20 cellular contexts compared by ENCODE assay signal in genomic region chr9:36969216-36969771, GRCh38.
A peak's percentile ranks its signal among the peaks of the same experiment; 100 is the strongest.
DNase-seq lines count a peak whose midpoint lies in the region; ATAC-seq, FAIRE-seq and TF ChIP-seq lines count a peak whose summit lies in the region.
"Had no signal": no experiment of that assay in that cellular context is flagged by ENCODE, and none has a peak within 500 bp of the region (broad histone marks: within the 10 kb centered on the region; RNA-seq: fewer than 3 reads in every experiment).

No MANE protein-coding gene starts in this region.

- H3K36me3 ChIP-seq in HepG2 (replicated peaks in 1 of 2; ENCODE audit: control insufficient read depth in 1 of 2, insufficient read depth in 2 of 2, low read length in 2 of 2) = no peaks in the 10 kb centered on the region
- H3K36me3 ChIP-seq: gastroesophageal sphincter, lower lobe of right lung, Peyer's patch had no signal

- no peaks in the 10 kb centered on the region for H3K9me3 ChIP-seq in HepG2 (ENCODE audit: low read length)
- H3K9me3 ChIP-seq: gastroesophageal sphincter, lower lobe of right lung, Peyer's patch had no signal

- H3K36me3 Mint-ChIP-seq in stimulated activated naive CD8-positive, alpha-beta T cell treated with anti-CD3 and anti-CD28 coated beads, Interleukin-15, Interleukin-2, amounts not matched to agents 100 ng/mL and 50 ng/mL, for 24 hours (ENCODE audit: low read depth) = no peaks in the 10 kb centered on the region
- no peaks in the 10 kb centered on the region for H3K36me3 Mint-ChIP-seq in WTC11
- H3K36me3 Mint-ChIP-seq: activated naive CD8-positive, alpha-beta T cell treated with anti-CD3 and anti-CD28 coated beads, Interleukin-2, amount 10 ng/mL, durations not matched to agents 7 days and 5 days had no signal

- H4K20me1 ChIP-seq in HepG2 (ENCODE audit: insufficient read depth, low read length) = no peaks in the 10 kb centered on the region

- CTCF ChIA-PET in WTC11 (lab: Charles Lee) = interaction anchor here (0.5 to 4.9 kb wide), 30 partner anchors 10 to 442 kb away, joined by 3 to 37 read pairs (median 4); no protein-coding TSS in a partner anchor
- CTCF ChIA-PET in HepG2 (lab: Yijun Ruan, JAX; ENCODE audit: low intra/inter-chr PET ratio, low total read pairs) = no interaction called here

- 39% methylated on average over 2 of the region's 11 CpGs for whole genome bisulfite sequencing in HepG2 (ENCODE audit: low lambda C conversion rate)

- H3K79me2 ChIP-seq in HepG2 (ENCODE audit: insufficient read depth, low read length) = no peaks in the 10 kb centered on the region

- POLR2A ChIA-PET in WTC11 (lab: Charles Lee) = no interaction called here
- POLR2A ChIA-PET in HepG2 (lab: Yijun Ruan, JAX) = no interaction called here

- no peak overlapping the region for H3K9ac ChIP-seq in HepG2 (ENCODE audit: insufficient read depth, low read depth, low read length)

- no peak for ATAC-seq in stimulated activated naive CD8-positive, alpha-beta T cell treated with anti-CD3 and anti-CD28 coated beads, Interleukin-15, amount 100 ng/mL, for 72 hours
- ATAC-seq in WTC11 (peak; percentile 89), HepG2 (peak; percentile 86), omental fat pad (ENCODE audit: low FRiP score) (no peak)
- ATAC-seq: gastroesophageal sphincter, lower lobe of right lung had no signal

- BruUV-seq in HepG2 (replicated peaks; lab: Mats Ljungman, UMichigan) = no TSS peak

- intact Hi-C loops in HepG2 (cut with micrococcal nuclease; ENCODE audit: unreplicated experiment) = no loop called here

- H3K4me3 ChIP-seq in HepG2 (replicated peaks in 1 of 3; ENCODE audit: insufficient read depth in 1 of 3, low read depth in 2 of 3, low read length in 3 of 3) = peak overlapping the region in 1 of 3 experiments; percentile 38; a peak in 1 of 6 replicates
- H3K4me3 ChIP-seq: gastroesophageal sphincter, lower lobe of right lung, Peyer's patch, SK-N-MC had no signal

- no peaks in the 10 kb centered on the region for H3K9me3 Mint-ChIP-seq in stimulated activated naive CD8-positive, alpha-beta T cell treated with anti-CD3 and anti-CD28 coated beads, Interleukin-15, Interleukin-2, amounts not matched to agents 100 ng/mL and 50 ng/mL, for 24 hours
- H3K9me3 Mint-ChIP-seq in stimulated activated naive CD8-positive, alpha-beta T cell treated with anti-CD3 and anti-CD28 coated beads, Interleukin-15, amount 100 ng/mL, for 72 hours = no peaks in the 10 kb centered on the region
- H3K9me3 Mint-ChIP-seq in WTC11 = no peaks in the 10 kb centered on the region
- H3K9me3 Mint-ChIP-seq: activated CD4-positive, alpha-beta T cell treated with anti-CD3 and anti-CD28 coated beads, Interleukin-2, amount 10 ng/mL, durations not matched to agents 24 days and 14 days; activated naive CD8-positive, alpha-beta T cell treated with anti-CD3 and anti-CD28 coated beads, Interleukin-2, amount 10 ng/mL, durations not matched to agents 7 days and 5 days; CD4-positive, alpha-beta T cell had no signal

- H3K27me3 Mint-ChIP-seq in stimulated activated naive CD8-positive, alpha-beta T cell treated with anti-CD3 and anti-CD28 coated beads, Interleukin-15, Interleukin-2, amounts not matched to agents 100 ng/mL and 50 ng/mL, for 24 hours = no peaks in the 10 kb centered on the region
- H3K27me3 Mint-ChIP-seq in stimulated activated naive CD8-positive, alpha-beta T cell treated with anti-CD3 and anti-CD28 coated beads, Interleukin-15, amount 100 ng/mL, for 72 hours = peaks cover 19% of the 10 kb centered on the region
- no peaks in the 10 kb centered on the region for H3K27me3 Mint-ChIP-seq in WTC11 (ENCODE audit: low read depth)
- H3K27me3 Mint-ChIP-seq: activated CD4-positive, alpha-beta T cell treated with anti-CD3 and anti-CD28 coated beads, Interleukin-2, amount 10 ng/mL, durations not matched to agents 24 days and 14 days had no signal

- no peak for TF ChIP-seq POLR2A in HepG2 (IDR thresholded peaks at IDR 0.05; ENCODE audit: insufficient read depth in 1 of 2, low read depth in 2 of 2, low read length in 2 of 2)

- no peak for DNase-seq in stimulated activated naive CD8-positive, alpha-beta T cell treated with anti-CD3 and anti-CD28 coated beads, Interleukin-15, amount 100 ng/mL, for 72 hours
- DNase-seq in WTC11 (ENCODE audit: low spot score) (peak; percentile 63), HepG2 (ENCODE audit: low spot score) (peak; percentile 29), omental fat pad (ENCODE audit: low spot score) (no peak), DMS79 treated with DMSO at 0.1 percent for 48 hours (lab: John Stamatoyannopoulos, UW) (no peak), foreskin melanocyte (no peak)
- DNase-seq in activated T-cell treated with anti-CD3 and anti-CD28 coated beads, Interleukin-2, amount 50 U/mL, for 1 hour = no peak
- DNase-seq: activated CD4-positive, alpha-beta T cell treated with anti-CD3 and anti-CD28 coated beads, Interleukin-2, amount 10 ng/mL, durations not matched to agents 24 days and 14 days; activated naive CD8-positive, alpha-beta T cell treated with anti-CD3 and anti-CD28 coated beads, Interleukin-2, amount 10 ng/mL, durations not matched to agents 7 days and 5 days; CD4-positive, alpha-beta T cell; dermis blood vessel endothelial cell; DND-41; lower lobe of right lung; NCI-H1436; NCI-H82; Peyer's patch; trophoblast cell had no signal

- peak overlapping the region; percentile 16 for H3K27ac Mint-ChIP-seq in stimulated activated naive CD8-positive, alpha-beta T cell treated with anti-CD3 and anti-CD28 coated beads, Interleukin-15, Interleukin-2, amounts not matched to agents 100 ng/mL and 50 ng/mL, for 24 hours
- no peak overlapping the region for H3K27ac Mint-ChIP-seq in stimulated activated naive CD8-positive, alpha-beta T cell treated with anti-CD3 and anti-CD28 coated beads, Interleukin-15, amount 100 ng/mL, for 72 hours
- H3K27ac Mint-ChIP-seq in WTC11 = no peak overlapping the region
- H3K27ac Mint-ChIP-seq: activated CD4-positive, alpha-beta T cell treated with anti-CD3 and anti-CD28 coated beads, Interleukin-2, amount 10 ng/mL, durations not matched to agents 24 days and 14 days; activated naive CD8-positive, alpha-beta T cell treated with anti-CD3 and anti-CD28 coated beads, Interleukin-2, amount 10 ng/mL, durations not matched to agents 7 days and 5 days; CD4-positive, alpha-beta T cell had no signal

- peaks cover 0 to 7% of the 10 kb centered on the region in 2 experiments; a peak in 2 of 5 replicates for H3K27me3 ChIP-seq in HepG2 (ENCODE audit: control insufficient read depth in 1 of 2, insufficient read depth in 2 of 2, low read length in 2 of 2)
- H3K27me3 ChIP-seq: Peyer's patch had no signal

- in situ Hi-C loops in HepG2 (cut with HindIII; ENCODE audit: extremely low pct_ligation_motif_present, low pct_unique_long_range_greater_than_20kb) = no loop called here

- H3K4me1 Mint-ChIP-seq in stimulated activated naive CD8-positive, alpha-beta T cell treated with anti-CD3 and anti-CD28 coated beads, Interleukin-15, Interleukin-2, amounts not matched to agents 100 ng/mL and 50 ng/mL, for 24 hours (ENCODE audit: low read depth) = peaks cover 3% of the 10 kb centered on the region
- no peaks in the 10 kb centered on the region for H3K4me1 Mint-ChIP-seq in stimulated activated naive CD8-positive, alpha-beta T cell treated with anti-CD3 and anti-CD28 coated beads, Interleukin-15, amount 100 ng/mL, for 72 hours
- H3K4me1 Mint-ChIP-seq in WTC11 = no peaks in the 10 kb centered on the region
- H3K4me1 Mint-ChIP-seq: activated CD4-positive, alpha-beta T cell treated with anti-CD3 and anti-CD28 coated beads, Interleukin-2, amount 10 ng/mL, durations not matched to agents 24 days and 14 days; activated naive CD8-positive, alpha-beta T cell treated with anti-CD3 and anti-CD28 coated beads, Interleukin-2, amount 10 ng/mL, durations not matched to agents 7 days and 5 days had no signal

- H3K4me3 Mint-ChIP-seq in stimulated activated naive CD8-positive, alpha-beta T cell treated with anti-CD3 and anti-CD28 coated beads, Interleukin-15, Interleukin-2, amounts not matched to agents 100 ng/mL and 50 ng/mL, for 24 hours = no peak overlapping the region
- H3K4me3 Mint-ChIP-seq in stimulated activated naive CD8-positive, alpha-beta T cell treated with anti-CD3 and anti-CD28 coated beads, Interleukin-15, amount 100 ng/mL, for 72 hours = no peak overlapping the region
- no peak overlapping the region for H3K4me3 Mint-ChIP-seq in WTC11
- H3K4me3 Mint-ChIP-seq: activated CD4-positive, alpha-beta T cell treated with anti-CD3 and anti-CD28 coated beads, Interleukin-2, amount 10 ng/mL, durations not matched to agents 24 days and 14 days; activated naive CD8-positive, alpha-beta T cell treated with anti-CD3 and anti-CD28 coated beads, Interleukin-2, amount 10 ng/mL, durations not matched to agents 7 days and 5 days; CD4-positive, alpha-beta T cell had no signal

- TF ChIP-seq RAD21 in HepG2 (CRISPR knock-in tag; IDR thresholded peaks at IDR 0.05) = no peak

- TF ChIP-seq EP300 in HepG2 (IDR thresholded peaks at IDR 0.05; ENCODE audit: low read depth in 2 of 2, low read length in 2 of 2) (peak in 1 of 2 experiments; percentile 43; a peak in 1 of 4 replicates), HepG2 (CRISPR knock-in tag; IDR thresholded peaks at IDR 0.05; ENCODE audit: borderline replicate concordance) (no peak)

- no peak overlapping the region for H3K27ac ChIP-seq in HepG2 (ENCODE audit: extremely low read length, insufficient read depth, low read length)
- H3K27ac ChIP-seq: gastroesophageal sphincter, lower lobe of right lung, Peyer's patch, SK-N-MC had no signal

- H3K4me1 ChIP-seq in HepG2 (ENCODE audit: insufficient read depth, low read length) = peaks cover 32% of the 10 kb centered on the region
- H3K4me1 ChIP-seq: gastroesophageal sphincter, lower lobe of right lung, Peyer's patch had no signal

- FAIRE-seq in HepG2 (lab: Jason Lieb, UNC) = no peak

- peak overlapping the region; percentile 50 for H3K4me2 ChIP-seq in HepG2 (ENCODE audit: low read depth, low read length)

- TF ChIP-seq CTCF in WTC11 (IDR thresholded peaks at IDR 0.05) (peak; percentile 23; the same call in 1 of the 2 replicates), HepG2 (CRISPR knock-in tag; IDR thresholded peaks at IDR 0.05) (peak; percentile 39), omental fat pad (IDR thresholded peaks at IDR 0.05) (no peak)

- H2AFZ ChIP-seq in HepG2 (ENCODE audit: low read length) = no peak overlapping the region

TF ChIP-seq in WTC11, 78 proteins besides CTCF, POLR2A, EP300 and RAD21 (continues in another document):
- peak; percentile 82; the same call in 1 of the 2 replicates for TF ChIP-seq ZNF263 (CRISPR knock-in tag; IDR thresholded peaks at IDR 0.05; ENCODE audit: low read depth)

TF ChIP-seq in HepG2, 621 proteins besides CTCF, POLR2A, EP300 and RAD21 (continues in another document):
- TF ChIP-seq GABPB1 (CRISPR knock-in tag; IDR thresholded peaks at IDR 0.05) (no peak), KMT2A (CRISPR knock-in tag; IDR thresholded peaks at IDR 0.05) (no peak), ZNF501 (CRISPR knock-in tag; IDR thresholded peaks at IDR 0.05) (no peak), NAIF1 (CRISPR knock-in tag; IDR thresholded peaks at IDR 0.05; ENCODE audit: borderline replicate concordance) (no peak), SP5 (CRISPR knock-in tag; IDR thresholded peaks at IDR 0.05; ENCODE audit: borderline replicate concordance, low read depth) (peak; percentile 52; the same call in 1 of the 2 replicates), SOX6 (IDR thresholded peaks at IDR 0.05) (no peak), SOX6 (CRISPR knock-in tag; IDR thresholded peaks at IDR 0.05) (peak; percentile 50; the same call in 1 of the 2 replicates), MZF1 (CRISPR knock-in tag; IDR thresholded peaks at IDR 0.05; ENCODE audit: borderline replicate concordance) (no peak)

Comparison
In these comparisons a context has a peak if more than half of its experiments do, and no peak if none do; other contexts are left out.
1. ATAC-seq: peak in WTC11 (single experiment) and HepG2 (single experiment); none in stimulated activated naive CD8-positive, alpha-beta T cell treated with anti-CD3 and anti-CD28 coated beads, Interleukin-15, amount 100 ng/mL, for 72 hours (single experiment) and omental fat pad (single experiment).
2. DNase-seq: peak in WTC11 (single experiment) and HepG2 (single experiment); none in stimulated activated naive CD8-positive, alpha-beta T cell treated with anti-CD3 and anti-CD28 coated beads, Interleukin-15, amount 100 ng/mL, for 72 hours (0 of 2), activated T-cell treated with anti-CD3 and anti-CD28 coated beads, Interleukin-2, amount 50 U/mL, for 1 hour (single experiment), omental fat pad (single experiment), DMS79 treated with DMSO at 0.1 percent for 48 hours (single experiment) and foreskin melanocyte (single experiment).
3. CTCF ChIP-seq: peak in WTC11 (single experiment) and HepG2 (single experiment); none in omental fat pad (0 of 3).